In the genomic region with DNA sequence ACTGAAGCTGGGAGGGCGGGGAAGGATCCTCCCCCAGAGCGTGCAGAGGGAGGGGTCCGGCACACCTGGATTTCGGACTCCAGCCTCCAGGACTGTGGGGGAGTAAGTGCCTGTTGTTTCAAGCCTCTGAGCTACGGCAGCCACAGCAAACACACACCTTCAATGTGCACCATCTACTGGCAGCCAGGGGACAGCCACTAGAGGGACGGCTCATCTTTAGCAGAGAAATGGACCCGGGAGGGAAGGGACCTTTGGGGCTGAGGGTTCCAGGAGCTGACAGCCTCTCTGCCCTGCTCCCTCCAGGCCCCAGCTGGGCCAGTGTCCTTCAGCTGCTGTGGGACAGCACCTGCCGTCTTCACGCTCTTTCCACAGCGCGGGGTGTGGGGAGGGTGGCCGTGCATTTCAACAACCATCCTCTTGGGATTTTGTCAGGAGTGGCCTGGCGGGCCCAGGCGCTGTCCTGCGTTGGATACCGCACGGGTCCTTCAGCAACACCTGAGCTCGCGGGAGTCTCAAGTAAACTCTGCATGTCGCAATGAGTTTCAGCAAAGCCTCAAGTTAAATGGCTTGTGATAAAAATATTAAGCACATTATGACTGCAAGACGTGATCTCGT, we compare ENCODE assay signal across 8 cellular contexts.
A peak's percentile ranks its signal among the peaks of the same experiment; 100 is the strongest.
DNase-seq lines count a peak whose midpoint lies in the region; ATAC-seq and TF ChIP-seq lines count a peak whose summit lies in the region.

No MANE protein-coding gene starts in this region.

- DNase-seq in GM12864 (ENCODE audit: low read depth) (no peak), NCI-H2171 treated with DMSO at 0.1 percent for 48 hours (lab: John Stamatoyannopoulos, UW) (peak; percentile 12), dermis blood vessel endothelial cell (peak; percentile 38), neural progenitor cell (ENCODE audit: low spot score) (peak; percentile 72), foreskin melanocyte (no peak)
- no peak for DNase-seq in activated naive CD8-positive, alpha-beta T cell treated with anti-CD3 and anti-CD28 coated beads for 36 hours

- H3K4me3 Mint-ChIP-seq in neural progenitor cell: no peak overlapping the region
- H3K4me3 Mint-ChIP-seq in activated naive CD8-positive, alpha-beta T cell treated with anti-CD3 and anti-CD28 coated beads for 36 hours: no peak overlapping the region

- H3K4me1 Mint-ChIP-seq in neural progenitor cell: peaks cover 8% of the 10 kb centered on the region
- peaks cover 6% of the 10 kb centered on the region for H3K4me1 Mint-ChIP-seq in activated naive CD8-positive, alpha-beta T cell treated with anti-CD3 and anti-CD28 coated beads for 36 hours

- H3K4me2 ChIP-seq in neural progenitor cell: no peak overlapping the region

- no peaks in the 10 kb centered on the region for H3K36me3 Mint-ChIP-seq in neural progenitor cell
- H3K36me3 Mint-ChIP-seq in activated naive CD8-positive, alpha-beta T cell treated with anti-CD3 and anti-CD28 coated beads for 36 hours: no peaks in the 10 kb centered on the region

- no peaks in the 10 kb centered on the region for H3K4me1 ChIP-seq in neural progenitor cell

- no peaks in the 10 kb centered on the region for H4K20me1 ChIP-seq in neural progenitor cell (ENCODE audit: low read depth)

- H3K4me3 ChIP-seq in GM12864 (ENCODE audit: low read depth, low read length) (no peak overlapping the region), neural progenitor cell (no peak overlapping the region)

- H3K9ac ChIP-seq in neural progenitor cell: no peak overlapping the region

- H3F3A ChIP-seq in neural progenitor cell (ENCODE audit: low read depth): peaks cover 5% of the 10 kb centered on the region

- no peaks in the 10 kb centered on the region for H3K9me3 Mint-ChIP-seq in neural progenitor cell
- no peaks in the 10 kb centered on the region for H3K9me3 Mint-ChIP-seq in activated naive CD8-positive, alpha-beta T cell treated with anti-CD3 and anti-CD28 coated beads for 36 hours

- ATAC-seq in GM19452 (IDR thresholded peaks at IDR 0.05; ENCODE audit: unreplicated experiment): no peak
- no peak for ATAC-seq in HG03521 (IDR thresholded peaks at IDR 0.05; ENCODE audit: unreplicated experiment)

- H3K79me2 ChIP-seq in neural progenitor cell (ENCODE audit: low read depth): no peaks in the 10 kb centered on the region

- H3K9me3 ChIP-seq in neural progenitor cell (ENCODE audit: low read depth): no peaks in the 10 kb centered on the region

- H3K27me3 ChIP-seq in neural progenitor cell: no peaks in the 10 kb centered on the region

- no peak overlapping the region for H3K27ac ChIP-seq in neural progenitor cell

- TF ChIP-seq CTCF in GM12864 (IDR thresholded peaks at IDR 0.05; ENCODE audit: low read depth, low read length, missing control alignments): peak; percentile 32
- TF ChIP-seq CTCF in neural progenitor cell (IDR thresholded peaks at IDR 0.05): peak; percentile 61

- peaks cover 5% of the 10 kb centered on the region for H3K27me3 Mint-ChIP-seq in neural progenitor cell (ENCODE audit: insufficient read depth, low read depth)
- H3K27me3 Mint-ChIP-seq in activated naive CD8-positive, alpha-beta T cell treated with anti-CD3 and anti-CD28 coated beads for 36 hours: no peaks in the 10 kb centered on the region

- H3K27ac Mint-ChIP-seq in neural progenitor cell: no peak overlapping the region
- H3K27ac Mint-ChIP-seq in activated naive CD8-positive, alpha-beta T cell treated with anti-CD3 and anti-CD28 coated beads for 36 hours: no peak overlapping the region

- H3K36me3 ChIP-seq in neural progenitor cell: no peaks in the 10 kb centered on the region

- H2AFZ ChIP-seq in neural progenitor cell (replicated peaks): no peak overlapping the region

Comparison
In these comparisons a context has a peak if more than half of its experiments do, and no peak if none do; other contexts are left out.
1. DNase-seq: peak in NCI-H2171 treated with DMSO at 0.1 percent for 48 hours (single experiment), dermis blood vessel endothelial cell (single experiment) and neural progenitor cell (single experiment); none in GM12864 (single experiment), foreskin melanocyte (single experiment) and activated naive CD8-positive, alpha-beta T cell treated with anti-CD3 and anti-CD28 coated beads for 36 hours (single experiment).